11 cellular contexts compared by ENCODE assay signal in the genomic region with DNA sequence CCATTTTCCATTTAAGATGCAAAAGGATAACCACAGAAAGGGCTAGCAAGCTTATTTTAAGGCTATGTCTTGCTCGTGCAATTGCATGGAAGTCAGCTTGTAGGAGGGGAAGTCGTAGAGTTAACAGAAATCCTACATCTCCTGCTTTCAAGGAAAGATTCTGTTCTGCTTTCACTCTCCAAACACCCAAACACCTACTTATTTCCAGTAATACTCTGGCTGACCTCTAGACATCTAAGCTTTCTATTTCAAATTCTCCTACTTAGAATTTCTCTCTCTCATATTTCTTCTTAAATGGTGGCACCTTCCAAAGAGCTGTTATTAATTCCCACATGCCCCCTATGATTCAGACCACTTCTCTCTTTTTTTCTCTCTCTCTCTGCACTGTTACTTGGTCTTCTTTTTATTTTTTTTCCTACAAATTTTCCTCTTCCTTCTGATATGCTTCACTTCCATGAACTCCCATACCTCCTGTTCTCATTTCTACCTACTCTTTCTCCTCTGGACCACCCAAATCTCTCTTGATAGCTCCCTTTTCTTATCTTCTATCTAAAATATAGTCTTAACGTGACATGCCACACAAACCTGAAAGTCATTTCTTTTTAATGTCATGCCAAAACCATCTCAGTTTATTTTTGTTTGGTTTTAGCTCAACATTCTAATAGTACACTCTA.
A peak's percentile ranks its signal among the peaks of the same experiment; 100 is the strongest.
DNase-seq lines count a peak whose midpoint lies in the region; ATAC-seq lines count a peak whose summit lies in the region.
"Had no signal": no experiment of that assay in that cellular context is flagged by ENCODE, and none has a peak within 500 bp of the region (broad histone marks: within the 10 kb centered on the region; RNA-seq: fewer than 3 reads in every experiment).

No MANE protein-coding gene starts in this region.

- ATAC-seq in HG03159 (IDR thresholded peaks at IDR 0.05; ENCODE audit: unreplicated experiment) (no peak), HG02973 (IDR thresholded peaks at IDR 0.05; ENCODE audit: unreplicated experiment) (no peak)
- ATAC-seq: heart left ventricle had no signal

- peak overlapping the region in 1 of 2 experiments; percentile 20 for H3K4me3 ChIP-seq in mesenchymal stem cell (ENCODE audit: insufficient read depth in 1 of 2, low read depth in 1 of 2, low read length in 2 of 2)
- H3K4me3 ChIP-seq: heart left ventricle had no signal

- no peak overlapping the region for H3K9ac ChIP-seq in mesenchymal stem cell (ENCODE audit: low read length)

- no peak overlapping the region for H2BK5ac ChIP-seq in mesenchymal stem cell (ENCODE audit: low read depth, low read length, poor library complexity, severe bottlenecking)

- DNase-seq in SKM-1 (lab: John Stamatoyannopoulos, UW; ENCODE audit: unreplicated experiment) (peak; percentile 1), SKM-1 treated with dmso at 0.1 percent for 144 hours (lab: John Stamatoyannopoulos, UW; ENCODE audit: unreplicated experiment) (no peak), NCI-H2227 treated with DMSO at 0.1 percent for 48 hours (lab: John Stamatoyannopoulos, UW) (peak; percentile 62), mesenchymal stem cell (peak; percentile 4), GM03348 (ENCODE audit: low spot score) (no peak)
- DNase-seq: heart left ventricle, NCI-H524 treated with DMSO at 0.1 percent for 48 hours had no signal

- no peak overlapping the region for H2BK120ac ChIP-seq in mesenchymal stem cell (ENCODE audit: low read depth, low read length)

- no peak overlapping the region for H3K27ac ChIP-seq in mesenchymal stem cell (ENCODE audit: low read length, poor library complexity, severe bottlenecking)
- H3K27ac ChIP-seq: 22Rv1, heart left ventricle had no signal

- no peak overlapping the region for H3K14ac ChIP-seq in mesenchymal stem cell (ENCODE audit: low read length in 2 of 2)

- H3K18ac ChIP-seq in mesenchymal stem cell (ENCODE audit: low read depth in 1 of 2, low read length in 2 of 2): peak overlapping the region in 1 of 2 experiments; percentile 40

- H3K4ac ChIP-seq in mesenchymal stem cell (ENCODE audit: low read depth in 1 of 2, low read length in 2 of 2): no peak overlapping the region

- no peak overlapping the region for H3K4me2 ChIP-seq in mesenchymal stem cell (ENCODE audit: low read length, poor library complexity, severe bottlenecking)

- H3K23ac ChIP-seq in mesenchymal stem cell (ENCODE audit: low read length in 2 of 2): no peak overlapping the region

- H3K27ac Mint-ChIP-seq in activated naive CD8-positive, alpha-beta T cell: peak overlapping the region; percentile 98

- no peak overlapping the region for H2BK15ac ChIP-seq in mesenchymal stem cell (ENCODE audit: low read depth, poor library complexity, severe bottlenecking)

- WGBS in mesenchymal stem cell: 62% methylated on average over 3 of the region's 3 CpGs

- H3K4me1 Mint-ChIP-seq in activated naive CD8-positive, alpha-beta T cell (ENCODE audit: low read depth): peaks cover 54% of the 10 kb centered on the region

- no peak overlapping the region for H4K91ac ChIP-seq in mesenchymal stem cell (ENCODE audit: low read length)

- no peak overlapping the region for H2AFZ ChIP-seq in mesenchymal stem cell (ENCODE audit: low read depth, low read length)

- H3K9me3 Mint-ChIP-seq in activated naive CD8-positive, alpha-beta T cell (ENCODE audit: low read depth): no peaks in the 10 kb centered on the region

- no peaks in the 10 kb centered on the region for H3K27me3 Mint-ChIP-seq in activated naive CD8-positive, alpha-beta T cell

- peak overlapping the region; percentile 73 for H3K4me3 Mint-ChIP-seq in activated naive CD8-positive, alpha-beta T cell

- peaks cover 5% of the 10 kb centered on the region for H3K9me3 ChIP-seq in mesenchymal stem cell (ENCODE audit: control insufficient read depth, low read length)

- peaks cover 35% of the 10 kb centered on the region for H3K36me3 Mint-ChIP-seq in activated naive CD8-positive, alpha-beta T cell

- no peak overlapping the region for H2AK5ac ChIP-seq in mesenchymal stem cell (ENCODE audit: low read length, severe bottlenecking)

- H3K4me1 ChIP-seq in mesenchymal stem cell (ENCODE audit: control insufficient read depth, insufficient read depth, low read depth, low read length): no peaks in the 10 kb centered on the region

- peaks cover under 1% of the 10 kb centered on the region for H3K79me1 ChIP-seq in mesenchymal stem cell (replicated peaks; ENCODE audit: low read length, poor library complexity, severe bottlenecking)

- no peaks in the 10 kb centered on the region for H3K36me3 ChIP-seq in mesenchymal stem cell (ENCODE audit: control insufficient read depth in 1 of 2, insufficient read depth in 2 of 2, low read depth in 1 of 2, low read length in 2 of 2)
- H3K36me3 ChIP-seq: heart left ventricle had no signal

- H3K27me3 ChIP-seq in mesenchymal stem cell (ENCODE audit: control insufficient read depth in 1 of 2, insufficient read depth in 1 of 2, low read length in 2 of 2): no peaks in the 10 kb centered on the region
- H3K27me3 ChIP-seq: heart left ventricle had no signal

- H2BK12ac ChIP-seq in mesenchymal stem cell (ENCODE audit: low read length in 2 of 2): no peak overlapping the region

- no peak overlapping the region for H4K8ac ChIP-seq in mesenchymal stem cell (ENCODE audit: low read length)

Comparison
In these comparisons a context has a peak if more than half of its experiments do, and no peak if none do; other contexts are left out.
1. DNase-seq: peak in SKM-1 (single experiment), NCI-H2227 treated with DMSO at 0.1 percent for 48 hours (single experiment) and mesenchymal stem cell (single experiment); none in SKM-1 treated with dmso at 0.1 percent for 144 hours (single experiment) and GM03348 (single experiment).